In genomic region chr20:43448748-43449535, GRCh38 we compare ENCODE assay signal across 8 cellular contexts.
A peak's percentile ranks its signal among the peaks of the same experiment; 100 is the strongest.
DNase-seq lines count a peak whose midpoint lies in the region; ATAC-seq lines count a peak whose summit lies in the region.

No MANE protein-coding gene starts in this region.

- DNase-seq in NCI-H446 (lab: John Stamatoyannopoulos, UW) = peak; percentile 17 to 54
- DNase-seq in NCI-H446 treated with DMSO at 0.1 percent for 48 hours (lab: John Stamatoyannopoulos, UW) = no peak
- DNase-seq in NAMALWA (ENCODE audit: low spot score) = peak; percentile 75
- peak; percentile 29 for DNase-seq in T-helper 9 cell
- peak; percentile 58 to 65 for DNase-seq in T47D (ENCODE audit: low read depth in 1 of 2, low spot score in 1 of 2)
- peak; percentile 69 for DNase-seq in islet precursor cell
- DNase-seq in stimulated activated CD4-positive, alpha-beta T cell treated with anti-CD3 and anti-CD28 coated beads, Interleukin-4, amount 100 ng/mL, for 1 hour = peak; percentile 30

- in situ Hi-C loops in T47D (cut with HindIII; ENCODE audit: low pct_unique_long_range_greater_than_20kb, low sequenced_read_pairs) = no loop called here

- no peak for ATAC-seq in HG02884 (IDR thresholded peaks at IDR 0.05; ENCODE audit: unreplicated experiment)
